ENCODE assay signal across 24 cellular contexts in genomic region chr2:3503483-3503882, GRCh38.
"Had no signal": no experiment of that assay in that cellular context is flagged by ENCODE, and none has a peak within 500 bp of the region (broad histone marks: within the 10 kb centered on the region; RNA-seq: fewer than 3 reads in every experiment).

No MANE protein-coding gene starts in this region.

- H3K27me3 ChIP-seq: gastroesophageal sphincter, heart left ventricle, vagina had no signal

- ATAC-seq: gastroesophageal sphincter, natural killer cell had no signal

- DNase-seq: activated B cell treated with CpG ODN at 0.5 μM for 24 hours; activated CD4-positive, alpha-beta T cell treated with anti-CD3 and anti-CD28 coated beads for 4 hours; activated CD4-positive, alpha-beta T cell treated with anti-CD3 and anti-CD28 coated beads, Interleukin-2, amount 50 U/mL, for 48 hours; activated naive CD4-positive, alpha-beta T cell treated with anti-CD3 and anti-CD28 coated beads for 36 hours; activated naive CD8-positive, alpha-beta T cell treated with anti-CD3 and anti-CD28 coated beads, Interleukin-2, amount 10 ng/mL, durations not matched to agents 7 days and 5 days; activated T-cell treated with anti-CD3 and anti-CD28 coated beads, Interleukin-2, amount 50 U/mL, for 48 hours; amniotic stem cell; cerebellar nuclear complex; cortex of kidney; heart left ventricle; natural killer cell; nucleus accumbens; stimulated activated CD4-positive, alpha-beta T cell treated with anti-CD3 and anti-CD28 coated beads, Interleukin-2, amount 100 ng/mL, for 48 hours; stimulated activated CD8-positive, alpha-beta memory T cell treated with anti-CD3 and anti-CD28 coated beads, Interleukin-4, amount 100 ng/mL, for 48 hours; stimulated activated naive CD4-positive, alpha-beta T cell; T-helper 1 cell had no signal

- H3K27me3 Mint-ChIP-seq: activated B cell treated with CpG ODN at 0.5 μM for 24 hours; activated naive CD8-positive, alpha-beta T cell treated with anti-CD3 and anti-CD28 coated beads, Interleukin-2, amount 10 ng/mL, durations not matched to agents 7 days and 5 days; type B pancreatic cell had no signal

- H3K4me3 ChIP-seq: gastroesophageal sphincter, heart left ventricle, thoracic aorta, vagina had no signal

- H3K27ac Mint-ChIP-seq: activated B cell treated with CpG ODN at 0.5 μM for 24 hours; activated naive CD4-positive, alpha-beta T cell treated with anti-CD3 and anti-CD28 coated beads for 36 hours; activated naive CD8-positive, alpha-beta T cell treated with anti-CD3 and anti-CD28 coated beads, Interleukin-2, amount 10 ng/mL, durations not matched to agents 7 days and 5 days; mesothelial cell of epicardium; natural killer cell; type B pancreatic cell had no signal

- H3K4me1 ChIP-seq: gastroesophageal sphincter had no signal

- FAIRE-seq: keratinocyte, TTC549 had no signal

- H3K4me1 Mint-ChIP-seq: activated B cell treated with CpG ODN at 0.5 μM for 24 hours; activated naive CD8-positive, alpha-beta T cell treated with anti-CD3 and anti-CD28 coated beads, Interleukin-2, amount 10 ng/mL, durations not matched to agents 7 days and 5 days; mesothelial cell of epicardium; natural killer cell had no signal

- H3K4me3 Mint-ChIP-seq: activated B cell treated with CpG ODN at 0.5 μM for 24 hours; activated naive CD4-positive, alpha-beta T cell treated with anti-CD3 and anti-CD28 coated beads for 36 hours; activated naive CD8-positive, alpha-beta T cell treated with anti-CD3 and anti-CD28 coated beads, Interleukin-2, amount 10 ng/mL, durations not matched to agents 7 days and 5 days; mesothelial cell of epicardium; natural killer cell; type B pancreatic cell had no signal

- H3K9me3 ChIP-seq: gastroesophageal sphincter, thoracic aorta, vagina had no signal

- H3K27ac ChIP-seq: epithelial cell of prostate, gastroesophageal sphincter, heart left ventricle, thoracic aorta, vagina had no signal

- H3K9me3 Mint-ChIP-seq: natural killer cell, type B pancreatic cell had no signal
